8 cellular contexts compared by ENCODE assay signal in the genomic region with DNA sequence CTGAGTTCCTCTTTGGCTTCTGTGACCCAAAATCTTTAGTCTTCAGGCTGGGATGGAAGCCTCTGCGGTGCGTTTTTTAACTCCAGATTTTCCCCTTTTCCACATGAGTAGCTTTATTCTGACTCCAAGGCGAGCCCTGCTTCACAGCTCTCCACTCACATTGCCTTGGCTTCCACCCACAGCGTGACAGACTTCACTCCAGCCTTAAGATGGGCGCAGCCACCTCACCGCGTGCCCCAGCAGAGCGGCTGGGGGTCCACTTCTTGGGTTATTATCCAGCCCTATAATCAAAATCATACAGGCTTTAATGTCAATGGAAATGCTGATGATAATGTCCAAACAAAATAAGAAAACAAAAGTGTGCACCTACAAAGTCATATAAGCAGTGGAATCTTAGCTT. TPM values are rescaled to one million over a fixed set of nuclear protein-coding genes. Genes with fewer than 3 reads are reported as not detected.
DNase-seq lines count a peak whose midpoint lies in the region; ATAC-seq and TF ChIP-seq lines count a peak whose summit lies in the region.

No MANE protein-coding gene starts in this region.

- no peaks in the 10 kb centered on the region for H3K9me3 Mint-ChIP-seq in activated T-helper 2 cell treated with anti-CD3 and anti-CD28 coated beads, Interferon-gamma antibody, Interleukin-2, Interleukin-4, amounts not matched to agents 10 μg/mL and 5 μg/mL and 100 μg/mL, durations not matched to agents 14 hours and 24 hours and 36 hours

- H3K36me3 ChIP-seq in right lobe of liver: peaks cover 3 to 22% (median 11%) of the 10 kb centered on the region in 4 donors
- H3K36me3 ChIP-seq in transverse colon: peaks cover 0 to 21% (median 8%) of the 10 kb centered on the region in 4 donors

- DNase-seq in activated effector memory CD4-positive, alpha-beta T cell treated with anti-CD3 and anti-CD28 coated beads, Interleukin-2, amount 50 U/mL, for 16 hours: peak; percentile 59
- DNase-seq in activated effector memory CD4-positive, alpha-beta T cell treated with Interleukin-2 at 50 U/mL for 16 hours: no peak
- no peak for DNase-seq in activated T-helper 2 cell treated with anti-CD3 and anti-CD28 coated beads, Interferon-gamma antibody, Interleukin-2, Interleukin-4, amounts not matched to agents 10 μg/mL and 5 μg/mL and 100 μg/mL, durations not matched to agents 14 hours and 24 hours and 36 hours (ENCODE audit: low spot score)
- DNase-seq in right lobe of liver (peak in 1 of 3 donors; percentile 25), transverse colon (peak; percentile 6), CD1c-positive myeloid dendritic cell (ENCODE audit: extremely low spot score) (no peak)
- DNase-seq in stimulated activated naive CD4-positive, alpha-beta T cell (lab: John Stamatoyannopoulos, UW): no peak

- H3K27ac Mint-ChIP-seq in activated T-helper 2 cell treated with anti-CD3 and anti-CD28 coated beads, Interferon-gamma antibody, Interleukin-2, Interleukin-4, amounts not matched to agents 10 μg/mL and 5 μg/mL and 100 μg/mL, durations not matched to agents 14 hours and 24 hours and 36 hours: peak overlapping the region; percentile 60

- H3K36me3 Mint-ChIP-seq in activated T-helper 2 cell treated with anti-CD3 and anti-CD28 coated beads, Interferon-gamma antibody, Interleukin-2, Interleukin-4, amounts not matched to agents 10 μg/mL and 5 μg/mL and 100 μg/mL, durations not matched to agents 14 hours and 24 hours and 36 hours (ENCODE audit: low read depth): peaks cover 39% of the 10 kb centered on the region

- whole genome bisulfite sequencing in right lobe of liver (ENCODE audit: insufficient coverage, low coverage, low lambda C conversion rate, missing lambda C conversion rate): 82% methylated on average over 8 of the region's 8 CpGs
- WGBS in transverse colon (ENCODE audit: low coverage in 1 of 2), 2 donors: 80 to 86% methylated on average over 8 of the region's 8 CpGs

- peaks cover 34% of the 10 kb centered on the region for H3K4me1 Mint-ChIP-seq in activated T-helper 2 cell treated with anti-CD3 and anti-CD28 coated beads, Interferon-gamma antibody, Interleukin-2, Interleukin-4, amounts not matched to agents 10 μg/mL and 5 μg/mL and 100 μg/mL, durations not matched to agents 14 hours and 24 hours and 36 hours (ENCODE audit: low read depth)

- H3K27me3 Mint-ChIP-seq in activated T-helper 2 cell treated with anti-CD3 and anti-CD28 coated beads, Interferon-gamma antibody, Interleukin-2, Interleukin-4, amounts not matched to agents 10 μg/mL and 5 μg/mL and 100 μg/mL, durations not matched to agents 14 hours and 24 hours and 36 hours (ENCODE audit: low read depth): no peaks in the 10 kb centered on the region

- ATAC-seq in right lobe of liver (no peak), HG03135 (IDR thresholded peaks at IDR 0.05; ENCODE audit: unreplicated experiment) (no peak)

- H3K9me3 ChIP-seq in right lobe of liver (no peaks in the 10 kb centered on the region), transverse colon (no peaks in the 10 kb centered on the region)

- in situ Hi-C loops in transverse colon (cut with MboI; ENCODE audit: low pct_ligation_motif_present in 1 of 4, low pct_unique_long_range_greater_than_20kb in 1 of 4, low sequenced_read_pairs in 3 of 4): no loop called here

- no peaks in the 10 kb centered on the region for H3K27me3 ChIP-seq in right lobe of liver
- H3K27me3 ChIP-seq in transverse colon: no peaks in the 10 kb centered on the region

- H3K27ac ChIP-seq in right lobe of liver (no peak overlapping the region), transverse colon (peak overlapping the region in 2 of 4 donors; percentile 85 to 94)

- TF ChIP-seq CTCF in right lobe of liver (IDR thresholded peaks at IDR 0.05) (no peak), transverse colon (IDR thresholded peaks at IDR 0.05) (no peak)

- H3K4me3 Mint-ChIP-seq in activated T-helper 2 cell treated with anti-CD3 and anti-CD28 coated beads, Interferon-gamma antibody, Interleukin-2, Interleukin-4, amounts not matched to agents 10 μg/mL and 5 μg/mL and 100 μg/mL, durations not matched to agents 14 hours and 24 hours and 36 hours (ENCODE audit: low read depth): peak overlapping the region; percentile 84

- TF ChIP-seq POLR2A in right lobe of liver (IDR thresholded peaks at IDR 0.05) (no peak), transverse colon (IDR thresholded peaks at IDR 0.05) (no peak)

- peak overlapping the region; percentile 92 to 99 (median 96) for H3K4me3 ChIP-seq in right lobe of liver
- peak overlapping the region in 3 of 4 donors; percentile 61 to 86 (median 76) for H3K4me3 ChIP-seq in transverse colon

- intact Hi-C loops in activated T-helper 2 cell treated with anti-CD3 and anti-CD28 coated beads, Interferon-gamma antibody, Interleukin-2, Interleukin-4, amounts not matched to agents 10 μg/mL and 5 μg/mL and 100 μg/mL, durations not matched to agents 14 hours and 24 hours and 36 hours (cut with micrococcal nuclease): no loop called here
- intact Hi-C loops in right lobe of liver (cut with DNase I) (no loop called here), transverse colon (cut with DNase I; ENCODE audit: low total_unique reads) (no loop called here)

- H3K4me1 ChIP-seq in right lobe of liver: peaks cover 0 to 14% (median 6%) of the 10 kb centered on the region in 4 donors
- H3K4me1 ChIP-seq in transverse colon: peaks cover 8 to 32% (median 17%) of the 10 kb centered on the region in 4 donors

- TF ChIP-seq EP300 in transverse colon (IDR thresholded peaks at IDR 0.05; ENCODE audit: low read depth): no peak

RNA-seq across cellular contexts. Expression of gene EXOC3, which starts 1.2 kb away (rescaled TPM):
- 62.3 and 66.4 TPM in 2 replicates for total RNA-seq in activated T-helper 2 cell treated with anti-CD3 and anti-CD28 coated beads, Interferon-gamma antibody, Interleukin-2, Interleukin-4, amounts not matched to agents 10 μg/mL and 5 μg/mL and 100 μg/mL, durations not matched to agents 14 hours and 24 hours and 36 hours
- total RNA-seq in right lobe of liver: 10 to 100 TPM; 14.6 to 24.3 (median 20.0) TPM
- total RNA-seq in transverse colon: 100 to 1,000 TPM in 1 of 4 donors, 10 to 100 TPM in 3; 69.9 to 240 (median 76.1) TPM

Comparison
In these comparisons a context has a peak if more than half of its experiments do, and no peak if none do; other contexts are left out.
1. DNase-seq: peak in activated effector memory CD4-positive, alpha-beta T cell treated with anti-CD3 and anti-CD28 coated beads, Interleukin-2, amount 50 U/mL, for 16 hours (single experiment) and transverse colon (single experiment); none in activated effector memory CD4-positive, alpha-beta T cell treated with Interleukin-2 at 50 U/mL for 16 hours (single experiment), activated T-helper 2 cell treated with anti-CD3 and anti-CD28 coated beads, Interferon-gamma antibody, Interleukin-2, Interleukin-4, amounts not matched to agents 10 μg/mL and 5 μg/mL and 100 μg/mL, durations not matched to agents 14 hours and 24 hours and 36 hours (single experiment), stimulated activated naive CD4-positive, alpha-beta T cell (0 of 6) and CD1c-positive myeloid dendritic cell (single experiment).